16 cellular contexts compared by ENCODE assay signal in the genomic region with DNA sequence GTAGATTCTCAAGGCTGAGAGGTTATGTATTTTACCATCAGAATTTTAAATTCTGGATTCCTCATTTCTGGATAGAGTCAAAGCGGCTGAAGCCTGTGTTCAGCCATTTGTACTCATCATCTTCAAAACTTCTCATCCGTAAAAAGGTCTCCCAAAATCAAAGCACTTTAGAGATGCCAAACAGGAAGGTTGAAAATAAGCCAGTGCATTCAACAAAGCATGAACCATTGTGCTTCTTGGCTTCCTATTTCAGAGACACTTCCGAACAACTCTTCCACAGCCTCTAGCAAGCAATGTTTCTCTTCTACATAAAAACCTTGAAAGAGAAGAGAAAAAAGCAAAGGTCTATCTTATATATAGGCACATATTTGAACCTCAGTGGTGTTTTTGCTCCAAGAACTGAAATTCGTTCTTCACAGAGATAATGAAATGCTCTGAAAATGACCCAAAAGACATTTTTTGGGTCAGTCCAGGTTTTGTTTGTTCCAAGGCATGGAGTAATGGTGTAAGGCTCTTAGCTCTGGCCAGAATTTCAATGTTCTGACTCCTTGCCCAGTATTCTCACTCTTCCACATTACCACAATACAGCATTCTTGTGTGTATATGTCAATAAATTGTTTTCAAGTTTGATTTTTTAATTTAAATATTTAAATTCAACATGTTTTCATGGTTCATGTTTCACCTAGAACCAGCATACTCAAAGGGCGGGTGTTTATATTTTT.
"Had no signal": no experiment of that assay in that cellular context is flagged by ENCODE, and none has a peak within 500 bp of the region (broad histone marks: within the 10 kb centered on the region; RNA-seq: fewer than 3 reads in every experiment).

No MANE protein-coding gene starts in this region.

- ATAC-seq: activated T-cell treated with anti-CD3 and anti-CD28 coated beads, Interleukin-2, amount 50 U/mL, for 4 hours; heart right ventricle; left cardiac atrium; natural killer cell treated with Interleukin-12 subunit alpha and Interleukin-12 subunit beta and Interleukin-15 and Interleukin-18, amount 100 ng/mL, for 72 hours; right cardiac atrium; stimulated activated naive B cell treated with anti-CD40 and anti-IgM and Interleukin-4, amounts not matched to agents 10 μg/mL and 1 μg/mL and 100 μg/mL, for 72 hours had no signal

- H3K27me3 ChIP-seq: heart right ventricle, ovary, transverse colon had no signal

- H3K4me1 ChIP-seq: transverse colon had no signal

- DNase-seq: activated CD4-positive, alpha-beta T cell treated with anti-CD3 and anti-CD28 coated beads for 1 hour; activated naive CD4-positive, alpha-beta T cell; activated T-cell treated with anti-CD3 and anti-CD28 coated beads, Interleukin-2, amount 50 U/mL, for 4 hours; effector CD8-positive, alpha-beta T cell; heart right ventricle; islet precursor cell; left cardiac atrium; ovary; right cardiac atrium; stimulated activated CD4-positive, alpha-beta T cell treated with anti-CD3 and anti-CD28 coated beads, Interleukin-15, amount 100 ng/mL, for 24 hours; stimulated activated CD8-positive, alpha-beta memory T cell treated with anti-CD3 and anti-CD28 coated beads, Interleukin-4, amount 100 ng/mL, for 48 hours; stimulated activated naive B cell treated with anti-CD40 and anti-IgM and Interleukin-4, amounts not matched to agents 10 μg/mL and 1 μg/mL and 100 μg/mL, for 72 hours; T-helper 1 cell; transverse colon had no signal

- H3K9me3 ChIP-seq: ovary, transverse colon had no signal

- H3K27ac ChIP-seq: heart right ventricle, ovary, transverse colon had no signal

- H3K36me3 ChIP-seq: heart right ventricle, ovary, transverse colon had no signal

- H3K4me3 ChIP-seq: heart right ventricle, ovary, smooth muscle cell, transverse colon had no signal
